ENCODE assay signal across 24 cellular contexts in genomic region chr19:17088552-17088951, GRCh38. TPM values are rescaled to one million over a fixed set of nuclear protein-coding genes. Genes with fewer than 3 reads are reported as not detected.
A peak's percentile ranks its signal among the peaks of the same experiment; 100 is the strongest.
DNase-seq lines count a peak whose midpoint lies in the region; ATAC-seq and TF ChIP-seq lines count a peak whose summit lies in the region.
"Had no signal": no experiment of that assay in that cellular context is flagged by ENCODE, and none has a peak within 500 bp of the region (broad histone marks: within the 10 kb centered on the region; RNA-seq: fewer than 3 reads in every experiment).

No MANE protein-coding gene starts in this region.

- peaks cover 18% of the 10 kb centered on the region for H3K36me3 ChIP-seq in IMR-90 (ENCODE audit: control insufficient read depth, insufficient read depth, low read length)
- H3K36me3 ChIP-seq in mesodermal cell (ENCODE audit: control insufficient read depth, insufficient read depth, low read length), result peaks cover 56% of the 10 kb centered on the region
- H3K36me3 ChIP-seq: BE2C had no signal

- no peak for TF ChIP-seq RAD21 in IMR-90 (IDR thresholded peaks at IDR 0.05; ENCODE audit: low read length)

- no peak for TF ChIP-seq POLR2A in IMR-90 (IDR thresholded peaks at IDR 0.05; ENCODE audit: low read depth, low read length)

- no peaks in the 10 kb centered on the region for H3K9me3 Mint-ChIP-seq in stimulated activated memory B cell treated with anti-CD40 and anti-IgM and Interleukin-4, amounts not matched to agents 10 μg/mL and 1 μg/mL and 100 μg/mL, for 72 hours
- H3K9me3 Mint-ChIP-seq: activated B cell treated with CpG ODN at 0.5 μM for 24 hours, neural crest cell had no signal

- peak overlapping the region; percentile 54 for H4K91ac ChIP-seq in IMR-90 (ENCODE audit: insufficient read depth, low read depth, low read length)

- no peaks in the 10 kb centered on the region; the same call in 1 of the 2 replicates for H3K9me3 ChIP-seq in IMR-90 (ENCODE audit: control insufficient read depth, insufficient read depth, low read length)
- peaks cover 3% of the 10 kb centered on the region for H3K9me3 ChIP-seq in mesodermal cell (ENCODE audit: control insufficient read depth, low read length)
- H3K9me3 ChIP-seq: BE2C, lower lobe of right lung had no signal

- H3K4ac ChIP-seq in IMR-90 (ENCODE audit: low read depth, low read length), result peak overlapping the region; percentile 86

- H3K27ac ChIP-seq in IMR-90 (ENCODE audit: insufficient read depth, low read length) (peak overlapping the region; percentile 93), cingulate gyrus (ENCODE audit: low read depth, low read length) (peak overlapping the region; percentile 8), mesodermal cell (ENCODE audit: low read depth, low read length, severe bottlenecking) (peak overlapping the region; percentile 92)
- H3K27ac ChIP-seq: lower lobe of right lung had no signal

- peaks cover 69% of the 10 kb centered on the region for H3K4me1 Mint-ChIP-seq in stimulated activated memory B cell treated with anti-CD40 and anti-IgM and Interleukin-4, amounts not matched to agents 10 μg/mL and 1 μg/mL and 100 μg/mL, for 72 hours

- peak overlapping the region; percentile 48 for H3K9ac ChIP-seq in IMR-90 (ENCODE audit: low read depth, low read length)

- in situ Hi-C loops in IMR-90 (cut with MboI; ENCODE audit: low sequenced_read_pairs), result no loop called here

- intact Hi-C loops in IMR-90 (cut with micrococcal nuclease) (no loop called here), sciatic nerve (cut with DNase I) (no loop called here)

- CTCF ChIA-PET in IMR-90 (lab: Yijun Ruan, JAX), result no interaction called here

- BruUV-seq in IMR-90 (replicated peaks; lab: Mats Ljungman, UMichigan), result no TSS peak

- peak overlapping the region; percentile 63; the same call in 2 of the 3 replicates for H2BK15ac ChIP-seq in IMR-90 (ENCODE audit: low read depth, low read length)

- no peak overlapping the region for H3K4me3 Mint-ChIP-seq in stimulated activated memory B cell treated with anti-CD40 and anti-IgM and Interleukin-4, amounts not matched to agents 10 μg/mL and 1 μg/mL and 100 μg/mL, for 72 hours
- H3K4me3 Mint-ChIP-seq: activated B cell treated with CpG ODN at 0.5 μM for 24 hours had no signal

- H3K4me3 ChIP-seq in IMR-90 (ENCODE audit: insufficient read depth, low read depth, low read length) (no peak overlapping the region), mesodermal cell (ENCODE audit: extremely low read depth, insufficient read depth, low read length, poor library complexity, severe bottlenecking) (no peak overlapping the region)
- H3K4me3 ChIP-seq: lower lobe of right lung had no signal

- H3K56ac ChIP-seq in IMR-90 (ENCODE audit: extremely low read depth, insufficient read depth, low read length), result peak overlapping the region; percentile 40

- H3K27ac Mint-ChIP-seq in stimulated activated memory B cell treated with anti-CD40 and anti-IgM and Interleukin-4, amounts not matched to agents 10 μg/mL and 1 μg/mL and 100 μg/mL, for 72 hours, result peak overlapping the region; percentile 80

- peak overlapping the region; percentile 51 for H3K4me2 ChIP-seq in IMR-90 (ENCODE audit: low read depth, low read length)

- H3K27me3 Mint-ChIP-seq in stimulated activated memory B cell treated with anti-CD40 and anti-IgM and Interleukin-4, amounts not matched to agents 10 μg/mL and 1 μg/mL and 100 μg/mL, for 72 hours, result no peaks in the 10 kb centered on the region
- H3K27me3 Mint-ChIP-seq: activated B cell treated with CpG ODN at 0.5 μM for 24 hours had no signal

- H4K20me1 ChIP-seq in IMR-90 (ENCODE audit: insufficient read depth, low read length), result peaks cover 81% of the 10 kb centered on the region

- ATAC-seq in IMR-90 (ENCODE audit: low read depth), result no peak
- ATAC-seq in stimulated activated memory B cell treated with anti-CD40 and anti-IgM and Interleukin-4, amounts not matched to agents 10 μg/mL and 1 μg/mL and 100 μg/mL, for 72 hours, result no peak
- ATAC-seq in sciatic nerve, result no peak
- ATAC-seq: lower lobe of right lung, Right ventricle myocardium inferior had no signal

- H3K4me1 ChIP-seq in IMR-90 (ENCODE audit: control insufficient read depth, insufficient read depth, low read length) (peaks cover 30% of the 10 kb centered on the region), mesodermal cell (ENCODE audit: control insufficient read depth, insufficient read depth, low read length, poor library complexity, severe bottlenecking) (peaks cover 44% of the 10 kb centered on the region)

- no peaks in the 10 kb centered on the region for H3K27me3 ChIP-seq in IMR-90 (ENCODE audit: control insufficient read depth, insufficient read depth, low read length)
- H3K27me3 ChIP-seq: BE2C had no signal

- DNase-seq in IMR-90 (peak; percentile 23), sciatic nerve (ENCODE audit: low spot score) (no peak), middle frontal gyrus (ENCODE audit: extremely low spot score, low spot score) (no peak), NCI-H146 treated with DMSO at 0.1 percent for 48 hours (lab: John Stamatoyannopoulos, UW; ENCODE audit: unreplicated experiment) (no peak), AG08396 (ENCODE audit: low spot score) (no peak)
- DNase-seq: activated B cell treated with CpG ODN at 0.5 μM for 24 hours; activated CD8-positive, alpha-beta memory T cell treated with anti-CD3 and anti-CD28 coated beads for 24 hours; activated effector memory CD4-positive, alpha-beta T cell treated with Interleukin-2 at 50 U/mL for 16 hours; amniotic stem cell; BE2C; cortex of kidney; DMS 273 treated with DMSO at 0.1 percent for 48 hours; glutamatergic neuron; lower lobe of right lung; MV-4-11; NCI-H2081 treated with DMSO at 0.1 percent for 48 hours; NCI-H510A treated with DMSO at 0.1 percent for 48 hours; retina; substantia nigra had no signal

- peak overlapping the region; percentile 68 for H2AK9ac ChIP-seq in IMR-90 (replicated peaks; ENCODE audit: low read depth, low read length, poor library complexity)

- peak overlapping the region; percentile 71 for H3K14ac ChIP-seq in IMR-90 (replicated peaks; ENCODE audit: low read depth, low read length)

- TF ChIP-seq CTCF in IMR-90 (conservative IDR thresholded peaks at IDR 0.05; ENCODE audit: low read depth, low read length), result no peak

- peaks cover 31% of the 10 kb centered on the region for H3K9me1 ChIP-seq in IMR-90 (ENCODE audit: insufficient read depth, low read length)

- H2AK5ac ChIP-seq in IMR-90 (ENCODE audit: low read depth, low read length), result peak overlapping the region; percentile 87

- dilution Hi-C loops in IMR-90 (cut with HindIII; ENCODE audit: low sequenced_read_pairs, unreplicated experiment), result no loop called here

- peak overlapping the region; percentile 78; the same call in 1 of the 2 replicates for H2BK20ac ChIP-seq in IMR-90 (ENCODE audit: low read depth, low read length)

- H2BK120ac ChIP-seq in IMR-90 (ENCODE audit: low read depth, low read length), result peak overlapping the region; percentile 69

- peak overlapping the region; percentile 54 for H3K18ac ChIP-seq in IMR-90 (ENCODE audit: low read depth, low read length)

- H2BK5ac ChIP-seq in IMR-90 (ENCODE audit: low read depth, low read length, poor library complexity, severe bottlenecking), result peak overlapping the region; percentile 93

- H4K5ac ChIP-seq in IMR-90 (ENCODE audit: low read depth, low read length), result peak overlapping the region; percentile 46; the same call in 1 of the 2 replicates

- peak overlapping the region; percentile 22 to 82; a peak in 3 of 4 replicates for H4K8ac ChIP-seq in IMR-90 (ENCODE audit: low read depth in 2 of 2, low read length in 2 of 2)

- WGBS in IMR-90 (ENCODE audit: extremely low coverage in 2 of 2, insufficient read length in 1 of 2), 2 experiments, result no CpG with 5 or more reads among the region's 5 CpGs
- 97 to 100% methylated on average over 4 to 5 of the region's 5 CpGs for WGBS in mesodermal cell (ENCODE audit: insufficient coverage in 2 of 2), 2 experiments

- H3K23ac ChIP-seq in IMR-90 (ENCODE audit: low read depth, low read length), result peak overlapping the region; percentile 34; the same call in 1 of the 2 replicates

- POLR2A ChIA-PET in IMR-90 (lab: Charles Lee; ENCODE audit: unreplicated experiment), result no interaction called here

- H3K79me1 ChIP-seq in IMR-90 (ENCODE audit: low read depth in 1 of 2, low read length in 2 of 2), result peaks cover 19 to 69% of the 10 kb centered on the region in 2 experiments

- no peak overlapping the region for H2AFZ ChIP-seq in IMR-90 (replicated peaks; ENCODE audit: low read length, poor library complexity)

- H3K36me3 Mint-ChIP-seq in stimulated activated memory B cell treated with anti-CD40 and anti-IgM and Interleukin-4, amounts not matched to agents 10 μg/mL and 1 μg/mL and 100 μg/mL, for 72 hours, result peaks cover 46% of the 10 kb centered on the region

TF ChIP-seq in IMR-90, 13 proteins besides CTCF, POLR2A, EP300 and RAD21 (continues in another document):
- no peak for TF ChIP-seq USF2 (IDR thresholded peaks at IDR 0.05; ENCODE audit: low read depth, low read length)
- no peak for TF ChIP-seq CHD1 (IDR thresholded peaks at IDR 0.05; ENCODE audit: low read depth, low read length)
- TF ChIP-seq BHLHE40 (IDR thresholded peaks at IDR 0.05; ENCODE audit: low read depth, low read length), result no peak
- no peak for TF ChIP-seq MAFK (IDR thresholded peaks at IDR 0.05; ENCODE audit: low read depth, low read length)

RNA-seq across cellular contexts. Expression of gene MYO9B, which starts 13.0 kb away (rescaled TPM):
- total RNA-seq in IMR-90 (2012; rRNA removed) (59.7 and 61.8 TPM in 2 replicates), sciatic nerve (90.7 TPM)
- polyA plus RNA-seq in IMR-90 (2012; rRNA removed), result 77.8 and 91.3 TPM in 2 replicates
- 40.1 and 51.5 TPM in 2 replicates for polyA plus RNA-seq in IMR-90 (2012; cell fraction: cytosol; rRNA removed)
- 248 and 366 TPM in 2 replicates for polyA plus RNA-seq in IMR-90 (2012; cell fraction: nucleus; rRNA removed; ENCODE audit: low replicate concordance)
- polyA plus RNA-seq in mesodermal cell (2013, experiment 1 of 2), result 74.9 TPM
- polyA plus RNA-seq in mesodermal cell (2013, experiment 2 of 2), result 63.6 TPM

RNA-seq across cellular contexts. Expression of gene HAUS8, which starts 13.3 kb away (rescaled TPM):
- total RNA-seq in IMR-90 (2012; rRNA removed) (3.4 and 3.9 TPM in 2 replicates), sciatic nerve (5.9 TPM)
- 12.8 and 14.2 TPM in 2 replicates for polyA plus RNA-seq in IMR-90 (2012; rRNA removed)
- 5.6 and 11.0 TPM in 2 replicates for polyA plus RNA-seq in IMR-90 (2012; cell fraction: cytosol; rRNA removed)
- polyA plus RNA-seq in IMR-90 (2012; cell fraction: nucleus; rRNA removed; ENCODE audit: low replicate concordance), result 9.8 and 12.0 TPM in 2 replicates
- 16.0 TPM for polyA plus RNA-seq in mesodermal cell (2013, experiment 1 of 2)
- 15.7 TPM for polyA plus RNA-seq in mesodermal cell (2013, experiment 2 of 2)

Comparison
In these comparisons a context has a peak if more than half of its experiments do, and no peak if none do; other contexts are left out.
1. H3K27ac ChIP-seq: peak in every context shown above with its lines; median percentile 93 in IMR-90; 92 in mesodermal cell; 8 in cingulate gyrus.